Comparison of ENCODE assay signal across 22 cellular contexts in genomic region chr5:10049825-10050455, GRCh38.
"Had no signal": no experiment of that assay in that cellular context is flagged by ENCODE, and none has a peak within 500 bp of the region (broad histone marks: within the 10 kb centered on the region; RNA-seq: fewer than 3 reads in every experiment).

No MANE protein-coding gene starts in this region.

- DNase-seq: activated CD4-positive, alpha-beta T cell treated with anti-CD3 and anti-CD28 coated beads for 48 hours; activated CD4-positive, alpha-beta T cell treated with anti-CD3 and anti-CD28 coated beads, Interleukin-2, amount 50 U/mL, for 4 hours; activated CD4-positive, CD25-positive, alpha-beta regulatory T cell treated with anti-CD3 and anti-CD28 coated beads, Interleukin-2, amount 50 U/mL, for 72 hours; activated CD8-positive, alpha-beta memory T cell treated with anti-CD3 and anti-CD28 coated beads, Interleukin-2, amount 50 U/mL, for 48 hours; activated CD8-positive, alpha-beta T cell treated with anti-CD3 and anti-CD28 coated beads, Interleukin-2, amount 10 ng/mL, durations not matched to agents 7 days and 5 days; activated effector memory CD4-positive, alpha-beta T cell treated with Interleukin-2 at 50 U/mL for 16 hours; activated naive CD4-positive, alpha-beta T cell; activated T-cell treated with anti-CD3 and anti-CD28 coated beads, Interleukin-2, amount 50 U/mL, for 1 hour; amniotic stem cell; body of pancreas; NCI-H1092; NCI-H1417; NCI-H2029; NCI-H2107; NCI-H2171 treated with DMSO at 0.1 percent for 48 hours; NCI-H226; NCI-H526 treated with DMSO at 0.1 percent for 48 hours; NCI-H82; OCI-M1; RPMI8226; SJCRH30 had no signal

- H3K4me1 ChIP-seq: ascending aorta, body of pancreas, SJCRH30 had no signal

- H3K4me3 ChIP-seq: ascending aorta, body of pancreas, SJCRH30 had no signal

- H3K27ac ChIP-seq: ascending aorta, body of pancreas, SJCRH30 had no signal

- H3K36me3 ChIP-seq: ascending aorta, SJCRH30 had no signal

- H3K27me3 ChIP-seq: ascending aorta, body of pancreas, SJCRH30 had no signal

- H3K9me3 ChIP-seq: SJCRH30 had no signal
